12 cellular contexts compared by ENCODE assay signal in the genomic region with DNA sequence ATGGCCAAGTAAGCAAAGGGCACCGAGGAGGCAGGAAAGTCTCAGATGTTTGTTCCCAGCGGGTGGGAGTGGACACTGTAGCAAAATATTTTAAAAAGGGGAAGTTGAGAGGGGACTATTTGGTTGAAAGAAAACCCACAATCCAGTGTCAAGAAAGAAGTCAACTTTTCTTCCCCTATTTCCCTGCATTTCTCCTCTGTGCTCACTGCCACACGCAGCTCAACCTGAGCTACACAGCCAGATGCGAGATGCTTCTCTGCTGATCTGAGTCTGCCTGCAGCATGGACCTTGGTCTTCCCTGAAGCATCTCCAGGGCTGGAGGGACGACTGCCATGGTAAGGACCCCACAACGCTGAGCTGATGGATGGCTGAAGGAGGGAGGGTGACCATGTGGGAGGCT. TPM values are rescaled to one million over a fixed set of nuclear protein-coding genes. Genes with fewer than 3 reads are reported as not detected.
DNase-seq lines count a peak whose midpoint lies in the region; ATAC-seq, FAIRE-seq and TF ChIP-seq lines count a peak whose summit lies in the region.
"Not testable (repeated sequence)": the region's sequence is repeated elsewhere in the genome, so short reads cannot be mapped to it uniquely, and the experiment has no call there.
"Had no signal": no experiment of that assay in that cellular context is flagged by ENCODE, and none has a peak within 500 bp of the region (broad histone marks: within the 10 kb centered on the region; RNA-seq: fewer than 3 reads in every experiment).

Gene LILRA1, plus strand, starts transcription at position 186 of the 400 bp plus-strand sequence. CDS start 613 bp downstream, outside the sequence.

- peak; percentile 67 for FAIRE-seq in GM12891 (lab: Jason Lieb, UNC)

- H3K27me3 Mint-ChIP-seq in activated B cell treated with CpG ODN at 0.5 μM for 24 hours: peaks cover 18% of the 10 kb centered on the region

- DNase-seq in AML-193 (lab: John Stamatoyannopoulos, UW) (peak; percentile 75 to 83), MV-4-11 (lab: John Stamatoyannopoulos, UW) (peak; percentile 94), SIG-M5 treated with dmso at 0.1 percent for 504 hours (lab: John Stamatoyannopoulos, UW; ENCODE audit: unreplicated experiment) (peak; percentile 84), medulla oblongata (ENCODE audit: extremely low spot score) (peak; percentile 53), pons (ENCODE audit: low spot score) (peak; percentile 42)
- DNase-seq in GM12891 (ENCODE audit: insufficient read length, low spot score); activated B cell treated with CpG ODN at 0.5 μM for 24 hours; Right ventricle myocardium superior: not testable (repeated sequence)

- H3K27ac Mint-ChIP-seq in activated B cell treated with CpG ODN at 0.5 μM for 24 hours: peak within 1 kb of the TSS; percentile 3

- TF ChIP-seq POLR2A in GM12891 (IDR thresholded peaks at IDR 0.05; ENCODE audit: low read depth, low read length): not testable (repeated sequence)

- TF ChIP-seq CTCF in activated B cell treated with CpG ODN at 0.5 μM for 24 hours (IDR thresholded peaks at IDR 0.05): not testable (repeated sequence)

- H3K4me1 Mint-ChIP-seq in activated B cell treated with CpG ODN at 0.5 μM for 24 hours: peaks cover 17% of the 10 kb centered on the region

- not testable (repeated sequence) for H3K36me3 Mint-ChIP-seq in activated B cell treated with CpG ODN at 0.5 μM for 24 hours (ENCODE audit: low read depth)

- CTCF ChIA-PET in activated B cell treated with CpG ODN at 0.5 μM for 24 hours (lab: Charles Lee): not testable (repeated sequence)

- POLR2A ChIA-PET in activated B cell treated with CpG ODN at 0.5 μM for 24 hours (lab: Charles Lee): interaction anchor here (0.7 to 1.1 kb wide), 3 partner anchors 23 to 37 kb away, joined by 3 to 4 read pairs (median 3); partner anchors contain the start of gene LILRB1

- peak; percentile 58 for ATAC-seq in activated B cell treated with CpG ODN at 0.5 μM for 24 hours (ENCODE audit: low read depth)
- ATAC-seq in Right ventricle myocardium superior (ENCODE audit: poor library complexity): peak; percentile 31

- not testable (repeated sequence) for H3K9me3 Mint-ChIP-seq in activated B cell treated with CpG ODN at 0.5 μM for 24 hours

- intact Hi-C loops in activated B cell treated with CpG ODN at 0.5 μM for 24 hours (cut with micrococcal nuclease); Right ventricle myocardium superior (cut with DNase I): not testable (repeated sequence)

- H3K4me3 Mint-ChIP-seq in activated B cell treated with CpG ODN at 0.5 μM for 24 hours: peak within 1 kb of the TSS; percentile 28

TF ChIP-seq in GM12891, 5 proteins besides CTCF, POLR2A, EP300 and RAD21:
- 0 out of 2 replicates have a peak, but pooled peaks have one; percentile 19 for TF ChIP-seq SPI1 (IDR thresholded peaks at IDR 0.05; ENCODE audit: low read depth, low read length)

RNA-seq across cellular contexts. Expression of gene LILRA1, which starts in this region (rescaled TPM):
- polyA plus RNA-seq in GM12891 (2012; ENCODE audit: low read depth, missing spikeins): 0.95 TPM
- 0.11 and 0.15 TPM in 2 replicates for total RNA-seq in activated B cell treated with CpG ODN at 0.5 μM for 24 hours
- total RNA-seq in Right ventricle myocardium superior: 0.48 TPM
- total RNA-seq: NCI-H460 had no signal
- polyA plus RNA-seq: AG04450, BJ, IgD-negative memory B cell had no signal

Comparison
In these comparisons a context has a peak if more than half of its experiments do, and no peak if none do; other contexts are left out.
1. Peak in ATAC-seq in activated B cell treated with CpG ODN at 0.5 μM for 24 hours; RNA of the gene not detected or under 1 TPM.
2. Peak in ATAC-seq in Right ventricle myocardium superior; RNA of the gene not detected or under 1 TPM.